ENCODE assay signal across 8 cellular contexts in the genomic region with DNA sequence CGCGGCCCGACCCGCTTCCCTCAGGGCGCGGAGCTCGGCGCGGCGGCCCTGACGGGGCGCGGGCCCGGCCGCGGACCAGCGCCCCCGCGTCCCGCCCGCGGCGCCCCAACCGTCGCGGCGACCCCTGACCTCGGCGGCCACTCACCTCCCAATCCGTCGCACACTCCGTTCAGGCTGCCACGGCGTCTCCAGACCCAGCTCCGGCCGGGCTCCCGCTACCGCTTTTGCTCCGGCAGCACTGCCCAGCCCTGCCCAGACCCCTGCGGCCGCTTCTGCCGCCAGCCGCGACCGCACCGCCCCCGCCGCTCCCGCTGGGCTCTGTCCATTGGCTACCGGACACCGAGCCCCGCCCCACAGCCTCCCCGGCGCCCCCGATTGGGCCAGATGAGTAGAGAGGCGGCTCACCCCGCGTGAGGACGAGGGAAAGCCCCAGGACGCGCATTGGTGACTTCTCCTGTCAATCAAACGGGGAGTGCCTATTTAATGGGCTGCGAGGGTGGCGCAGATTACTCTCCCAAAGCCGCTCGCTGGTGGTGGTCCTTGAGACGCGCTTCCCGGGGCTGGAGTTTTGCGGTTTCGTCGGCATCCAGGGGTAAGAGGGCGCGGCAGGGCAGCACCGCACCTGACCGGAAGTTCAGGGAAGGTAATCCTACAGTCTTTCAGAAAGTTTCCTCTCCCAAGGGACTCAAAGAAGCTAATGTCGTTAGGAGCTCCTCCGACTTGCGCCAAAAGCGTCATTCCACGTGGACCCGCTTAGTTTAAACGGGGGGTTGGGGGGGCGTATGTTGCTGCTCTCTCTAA.
A peak's percentile ranks its signal among the peaks of the same experiment; 100 is the strongest.
DNase-seq lines count a peak whose midpoint lies in the region; ATAC-seq and TF ChIP-seq lines count a peak whose summit lies in the region.

A gene with protein sequence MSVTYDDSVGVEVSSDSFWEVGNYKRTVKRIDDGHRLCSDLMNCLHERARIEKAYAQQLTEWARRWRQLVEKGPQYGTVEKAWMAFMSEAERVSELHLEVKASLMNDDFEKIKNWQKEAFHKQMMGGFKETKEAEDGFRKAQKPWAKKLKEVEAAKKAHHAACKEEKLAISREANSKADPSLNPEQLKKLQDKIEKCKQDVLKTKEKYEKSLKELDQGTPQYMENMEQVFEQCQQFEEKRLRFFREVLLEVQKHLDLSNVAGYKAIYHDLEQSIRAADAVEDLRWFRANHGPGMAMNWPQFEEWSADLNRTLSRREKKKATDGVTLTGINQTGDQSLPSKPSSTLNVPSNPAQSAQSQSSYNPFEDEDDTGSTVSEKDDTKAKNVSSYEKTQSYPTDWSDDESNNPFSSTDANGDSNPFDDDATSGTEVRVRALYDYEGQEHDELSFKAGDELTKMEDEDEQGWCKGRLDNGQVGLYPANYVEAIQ (minus strand): TSS at position 274 of the 801 bp plus-strand sequence. CDS start 103,069 bp downstream, outside the sequence.

- DNase-seq in Ammon's horn (ENCODE audit: low spot score) (peak; percentile 99), NCI-H446 treated with DMSO at 0.1 percent for 48 hours (lab: John Stamatoyannopoulos, UW) (peak; percentile 94), cerebellar cortex (ENCODE audit: low spot score) (peak; percentile 99), islet precursor cell (peak; percentile 100)
- peak; percentile 98 to 99 (median 98) for DNase-seq in stimulated activated CD4-positive, alpha-beta T cell treated with anti-CD3 and anti-CD28 coated beads, Interleukin-12 subunit alpha, Interleukin-12 subunit beta, amount 100 ng/mL, for 48 hours (ENCODE audit: low read depth in 2 of 3, low spot score in 1 of 3)

- ATAC-seq in HG03378 (IDR thresholded peaks at IDR 0.05; ENCODE audit: unreplicated experiment), result peak; percentile 80
- ATAC-seq in activated CD4-positive, CD25-positive, alpha-beta regulatory T cell treated with anti-CD3 and anti-CD28 coated beads, Interleukin-2, amount 50 U/mL, for 24 hours, result peak; percentile 99 to 100

- TF ChIP-seq POLR2A in GM19099 (IDR thresholded peaks at IDR 0.05; ENCODE audit: extremely low read depth, insufficient read length, low read depth), result peak; percentile 97

Comparison
In these comparisons a context has a peak if more than half of its experiments do, and no peak if none do; other contexts are left out.
1. Peak in every context shown above with its lines: DNase-seq and ATAC-seq.